8 cellular contexts compared by ENCODE assay signal in the genomic region with DNA sequence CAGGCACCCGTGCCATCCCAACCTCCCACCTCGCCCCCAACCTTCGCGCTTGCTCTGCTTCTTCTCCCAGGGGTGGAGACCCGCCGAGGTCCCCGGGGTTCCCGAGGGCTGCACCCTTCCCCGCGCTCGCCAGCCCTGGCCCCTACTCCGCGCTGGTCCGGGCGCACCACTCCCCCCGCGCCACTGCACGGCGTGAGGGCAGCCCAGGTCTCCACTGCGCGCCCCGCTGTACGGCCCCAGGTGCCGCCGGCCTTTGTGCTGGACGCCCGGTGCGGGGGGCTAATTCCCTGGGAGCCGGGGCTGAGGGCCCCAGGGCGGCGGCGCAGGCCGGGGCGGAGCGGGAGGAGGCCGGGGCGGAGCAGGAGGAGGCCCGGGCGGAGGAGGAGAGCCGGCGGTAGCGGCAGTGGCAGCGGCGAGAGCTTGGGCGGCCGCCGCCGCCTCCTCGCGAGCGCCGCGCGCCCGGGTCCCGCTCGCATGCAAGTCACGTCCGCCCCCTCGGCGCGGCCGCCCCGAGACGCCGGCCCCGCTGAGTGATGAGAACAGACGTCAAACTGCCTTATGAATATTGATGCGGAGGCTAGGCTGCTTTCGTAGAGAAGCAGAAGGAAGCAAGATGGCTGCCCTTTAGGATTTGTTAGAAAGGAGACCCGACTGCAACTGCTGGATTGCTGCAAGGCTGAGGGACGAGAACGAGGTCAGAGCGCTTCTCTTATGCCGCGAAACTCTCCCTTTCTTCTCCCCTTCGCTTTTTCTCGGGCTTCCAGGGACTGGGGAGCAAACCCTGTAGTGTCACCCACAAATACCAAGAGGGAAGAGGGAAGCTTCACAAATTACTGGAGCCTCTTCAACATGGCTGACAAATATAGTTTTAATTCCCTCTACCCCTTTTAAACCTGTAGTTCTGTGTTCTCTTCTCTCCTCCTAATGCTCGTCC. TPM values are rescaled to one million over a fixed set of nuclear protein-coding genes. Genes with fewer than 3 reads are reported as not detected.
A peak's percentile ranks its signal among the peaks of the same experiment; 100 is the strongest.
DNase-seq lines count a peak whose midpoint lies in the region; ATAC-seq and TF ChIP-seq lines count a peak whose summit lies in the region.

A gene (plus strand): TSS at position 591 of the 934 bp plus-strand sequence. CDS start 87,067 bp downstream, outside the sequence.

- peaks cover 15% of the 10 kb centered on the region for H3K4me1 ChIP-seq in CD8-positive, alpha-beta T cell (ENCODE audit: insufficient read depth, low read length)
- H3K4me1 ChIP-seq in effector memory CD4-positive, alpha-beta T cell (ENCODE audit: control insufficient read depth, insufficient read depth, low read length, poor library complexity, severe bottlenecking): peaks cover 3% of the 10 kb centered on the region

- no peaks in the 10 kb centered on the region for H3K9me3 ChIP-seq in CD8-positive, alpha-beta T cell (ENCODE audit: low read length)
- H3K9me3 ChIP-seq in effector memory CD4-positive, alpha-beta T cell (ENCODE audit: control insufficient read depth, low read length): no peaks in the 10 kb centered on the region

- peak; percentile 67 to 85 (median 75) for DNase-seq in CD8-positive, alpha-beta T cell
- DNase-seq in HPDE6-E6E7 (ENCODE audit: extremely low spot score) (peak; percentile 44), NOMO-1 (lab: John Stamatoyannopoulos, UW; ENCODE audit: unreplicated experiment in 2 of 2) (peak; percentile 88 to 91), memory B cell (ENCODE audit: low spot score in 2 of 2) (peak; percentile 70 to 77)
- DNase-seq in activated CD8-positive, alpha-beta memory T cell treated with anti-CD3 and anti-CD28 coated beads for 4 hours (ENCODE audit: low read depth in 2 of 2): peak; percentile 60 to 68
- peak; percentile 58 to 70 (median 69) for DNase-seq in effector memory CD4-positive, alpha-beta T cell
- peak; percentile 62 to 77 (median 63) for DNase-seq in stimulated activated CD4-positive, alpha-beta T cell treated with anti-CD3 and anti-CD28 coated beads, TNF-alpha, amount 100 ng/mL, for 48 hours (ENCODE audit: low read depth in 3 of 3)

- CTCF ChIA-PET in CD8-positive, alpha-beta T cell (lab: Charles Lee): interaction anchor here (1.2 kb wide), 1 partner anchor 327 kb away, joined by 7 read pairs; a partner anchor contains a TSS

- H3K36me3 ChIP-seq in CD8-positive, alpha-beta T cell (ENCODE audit: insufficient read depth, low read length): no peaks in the 10 kb centered on the region
- H3K36me3 ChIP-seq in effector memory CD4-positive, alpha-beta T cell (ENCODE audit: control insufficient read depth, insufficient read depth, low read length): no peaks in the 10 kb centered on the region

- no peaks in the 10 kb centered on the region for H3K27me3 ChIP-seq in CD8-positive, alpha-beta T cell (ENCODE audit: insufficient read depth, low read length)
- no peaks in the 10 kb centered on the region for H3K27me3 ChIP-seq in effector memory CD4-positive, alpha-beta T cell (replicated peaks; ENCODE audit: control insufficient read depth, insufficient read depth, low read length, poor library complexity, severe bottlenecking)

- ATAC-seq in CD8-positive, alpha-beta T cell: peak; percentile 83
- ATAC-seq in GM19468 (IDR thresholded peaks at IDR 0.05; ENCODE audit: extremely low read depth, unreplicated experiment) (peak; percentile 79), memory B cell (ENCODE audit: low read depth) (peak; percentile 81)

- POLR2A ChIA-PET in CD8-positive, alpha-beta T cell (lab: Charles Lee): interaction anchor here (0.9 to 1.8 kb wide), 2 partner anchors 16 to 327 kb away, joined by 4 to 17 read pairs; a partner anchor contains a TSS

- intact Hi-C loops in CD8-positive, alpha-beta T cell (cut with DNase I, micrococcal nuclease): loop anchor here (1.0 to 5.0 kb wide), 7 partner anchors 46 to 1171 kb away; a partner anchor contains a TSS

- TF ChIP-seq CTCF in CD8-positive, alpha-beta T cell (IDR thresholded peaks at IDR 0.05): no peak

- H3K27ac ChIP-seq in CD8-positive, alpha-beta T cell (ENCODE audit: low read depth, low read length): peak within 1 kb of the TSS; percentile 98
- H3K27ac ChIP-seq in effector memory CD4-positive, alpha-beta T cell (ENCODE audit: insufficient read depth, low read length, poor library complexity, severe bottlenecking): peak within 1 kb of the TSS; percentile 81

- H3K4me1 Mint-ChIP-seq in CD8-positive, alpha-beta T cell (ENCODE audit: low read depth): peaks cover 43% of the 10 kb centered on the region
- H3K4me1 Mint-ChIP-seq in memory B cell: peaks cover 23% of the 10 kb centered on the region

- no peaks in the 10 kb centered on the region for H3K9me3 Mint-ChIP-seq in CD8-positive, alpha-beta T cell
- no peaks in the 10 kb centered on the region for H3K9me3 Mint-ChIP-seq in memory B cell

- no peaks in the 10 kb centered on the region for H3K27me3 Mint-ChIP-seq in CD8-positive, alpha-beta T cell (ENCODE audit: low read depth)
- no peaks in the 10 kb centered on the region for H3K27me3 Mint-ChIP-seq in memory B cell

- peak within 1 kb of the TSS; percentile 100 for H3K4me3 ChIP-seq in CD8-positive, alpha-beta T cell (ENCODE audit: low read depth, low read length)
- H3K4me3 ChIP-seq in effector memory CD4-positive, alpha-beta T cell (ENCODE audit: insufficient read depth, low read depth, low read length, poor library complexity, severe bottlenecking): peak within 1 kb of the TSS; percentile 87

- peaks cover 18% of the 10 kb centered on the region for H3K36me3 Mint-ChIP-seq in CD8-positive, alpha-beta T cell
- H3K36me3 Mint-ChIP-seq in memory B cell: no peaks in the 10 kb centered on the region

- H3K4me3 Mint-ChIP-seq in CD8-positive, alpha-beta T cell: peak within 1 kb of the TSS; percentile 98
- peak within 1 kb of the TSS; percentile 94 for H3K4me3 Mint-ChIP-seq in memory B cell

- peak within 1 kb of the TSS; percentile 99 for H3K27ac Mint-ChIP-seq in CD8-positive, alpha-beta T cell
- peak within 1 kb of the TSS; percentile 99 for H3K27ac Mint-ChIP-seq in memory B cell

RNA-seq across cellular contexts. Expression of the gene that starts here (rescaled TPM):
- 10 to 100 TPM; 49.8 to 53.9 TPM for total RNA-seq in CD8-positive, alpha-beta T cell

Comparison
In these comparisons a context has a peak if more than half of its experiments do, and no peak if none do; other contexts are left out.
1. Peak in every context shown above with its lines: DNase-seq, ATAC-seq, H3K4me3 ChIP-seq and H3K27ac ChIP-seq.